In the genomic region with DNA sequence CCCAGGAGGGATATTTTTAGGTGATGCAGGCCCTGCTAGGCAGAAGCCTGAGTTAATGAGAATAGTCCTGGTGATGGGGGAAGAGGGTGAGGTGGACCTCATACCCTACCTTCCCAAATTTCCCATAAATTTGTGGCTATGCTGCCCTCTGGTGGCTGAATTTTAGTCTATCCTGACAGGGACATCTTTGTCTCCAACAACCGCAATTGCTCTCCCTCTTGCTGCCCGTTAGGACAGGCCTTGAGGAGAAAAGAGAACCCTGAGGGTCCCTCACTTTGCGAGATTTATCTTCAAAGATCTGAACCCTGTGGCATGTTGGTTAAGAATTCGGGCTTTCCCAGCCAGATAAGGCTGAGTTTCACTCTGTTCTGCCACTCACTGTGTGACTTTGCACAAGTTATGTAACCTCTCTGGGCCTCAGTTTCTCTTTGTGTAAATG, we compare ENCODE assay signal across 9 cellular contexts. TPM values are rescaled to one million over a fixed set of nuclear protein-coding genes. Genes with fewer than 3 reads are reported as not detected.
DNase-seq lines count a peak whose midpoint lies in the region; ATAC-seq, FAIRE-seq and TF ChIP-seq lines count a peak whose summit lies in the region.
"Had no signal": no experiment of that assay in that cellular context is flagged by ENCODE, and none has a peak within 500 bp of the region (broad histone marks: within the 10 kb centered on the region; RNA-seq: fewer than 3 reads in every experiment).

No MANE protein-coding gene starts in this region.

- H3K27me3 Mint-ChIP-seq in glutamatergic neuron (ENCODE audit: unreplicated experiment): peaks cover 5% of the 10 kb centered on the region
- H3K27me3 Mint-ChIP-seq: IgD-negative memory B cell had no signal

- DNase-seq in Ammon's horn (ENCODE audit: low spot score) (peak; percentile 67), GM12891 (ENCODE audit: insufficient read length, low spot score) (no peak), NCI-H345 treated with DMSO at 0.1 percent for 48 hours (lab: John Stamatoyannopoulos, UW; ENCODE audit: unreplicated experiment) (peak; percentile 31), activated T-cell treated with anti-CD3 and anti-CD28 coated beads for 4 hours (peak; percentile 46), glutamatergic neuron (peak; percentile 71), psoas muscle (no peak), glomerular visceral epithelial cell (ENCODE audit: extremely low spot score) (no peak)

- no peaks in the 10 kb centered on the region for H3K9me3 ChIP-seq in psoas muscle

- peaks cover 6% of the 10 kb centered on the region for H3K9me3 Mint-ChIP-seq in glutamatergic neuron (ENCODE audit: unreplicated experiment)
- H3K9me3 Mint-ChIP-seq: IgD-negative memory B cell had no signal

- FAIRE-seq in GM12891 (lab: Jason Lieb, UNC): peak; percentile 63

- H3K4me1 Mint-ChIP-seq in glutamatergic neuron (ENCODE audit: low read depth, unreplicated experiment): peaks cover 26% of the 10 kb centered on the region

- peak; percentile 48 to 71 (median 54) for ATAC-seq in psoas muscle
- ATAC-seq in GM18519 (IDR thresholded peaks at IDR 0.05; ENCODE audit: low FRiP score, unreplicated experiment): no peak

- no peaks in the 10 kb centered on the region for H3K27me3 ChIP-seq in psoas muscle (ENCODE audit: insufficient read depth in 3 of 3, low read length in 2 of 3)

- H3K4me3 Mint-ChIP-seq in glutamatergic neuron (ENCODE audit: unreplicated experiment): peak overlapping the region; percentile 65

- TF ChIP-seq CTCF in glutamatergic neuron (IDR thresholded peaks at IDR 0.05; ENCODE audit: partially characterized antibody, unreplicated experiment) (peak; percentile 86), psoas muscle (IDR thresholded peaks at IDR 0.05) (peak; percentile 68)

- no peak overlapping the region for H3K4me3 ChIP-seq in psoas muscle

- H3K36me3 ChIP-seq in psoas muscle (ENCODE audit: insufficient read depth in 1 of 2, low read depth in 1 of 2): peaks cover 7 to 51% of the 10 kb centered on the region in 2 donors

- H3K27ac Mint-ChIP-seq in glutamatergic neuron (ENCODE audit: unreplicated experiment): peak overlapping the region; percentile 77

- no peaks in the 10 kb centered on the region for H3K4me1 ChIP-seq in psoas muscle

- TF ChIP-seq POLR2A in GM12891 (IDR thresholded peaks at IDR 0.05; ENCODE audit: low read depth, low read length): no peak

- WGBS in psoas muscle, 3 donors: 35 to 64% (median 42%) methylated on average over 4 of the region's 4 CpGs

- no peaks in the 10 kb centered on the region for H3K36me3 Mint-ChIP-seq in glutamatergic neuron (ENCODE audit: unreplicated experiment)
- H3K36me3 Mint-ChIP-seq: IgD-negative memory B cell had no signal

- H3K27ac ChIP-seq in psoas muscle: no peak overlapping the region

- intact Hi-C loops in psoas muscle (cut with DNase I): no loop called here

TF ChIP-seq in GM12891, 5 proteins besides CTCF, POLR2A, EP300 and RAD21:
- TF ChIP-seq TAF1 (IDR thresholded peaks at IDR 0.05; ENCODE audit: low read depth, low read length) (no peak), POLR2AphosphoS5 (IDR thresholded peaks at IDR 0.05; ENCODE audit: low read depth, low read length) (no peak), SPI1 (IDR thresholded peaks at IDR 0.05; ENCODE audit: low read depth, low read length) (no peak), POU2F2 (IDR thresholded peaks at IDR 0.05; ENCODE audit: low read depth, low read length) (no peak), PAX5 (IDR thresholded peaks at IDR 0.05; ENCODE audit: insufficient read depth, low read length, severe bottlenecking) (no peak)

RNA-seq across cellular contexts. Expression of a gene that starts 9.8 kb away (rescaled TPM):
- 7.9 TPM for polyA plus RNA-seq in GM12891 (2012; ENCODE audit: low read depth, missing spikeins)
- total RNA-seq in glutamatergic neuron (ENCODE audit: unreplicated experiment): 26.6 TPM
- total RNA-seq in psoas muscle: 10 to 100 TPM; 25.5 to 85.8 (median 68.9) TPM
- 10 to 100 TPM in 2 of 3 donors, 1 to 10 TPM in 1; 4.9 to 28.0 (median 24.5) TPM for polyA plus RNA-seq in psoas muscle

RNA-seq across cellular contexts. Expression of a gene that starts 24.8 kb away (rescaled TPM):
- 8.4 TPM for polyA plus RNA-seq in GM12891 (2012; ENCODE audit: low read depth, missing spikeins)
- total RNA-seq in glutamatergic neuron (ENCODE audit: unreplicated experiment) (1.8 TPM), psoas muscle (10 to 100 TPM; 24.0 to 80.3 (median 41.9) TPM)
- polyA plus RNA-seq in psoas muscle: 100 to 1,000 TPM in 1 of 3 donors, 10 to 100 TPM in 2; 13.7 to 244 (median 39.7) TPM

RNA-seq across cellular contexts. Expression of a gene that starts 30.0 kb away (rescaled TPM):
- 2.9 TPM for polyA plus RNA-seq in GM12891 (2012; ENCODE audit: low read depth, missing spikeins)
- not detected for total RNA-seq in glutamatergic neuron (ENCODE audit: unreplicated experiment)
- total RNA-seq in psoas muscle: under 1 TPM in 1 of 4 donors, not detected in 3; 0.40 TPM
- under 1 TPM in 1 of 3 donors, not detected in 2; 0.16 TPM for polyA plus RNA-seq in psoas muscle
- polyA plus RNA-seq: IgD-negative memory B cell had no signal

Comparison
In these comparisons a context has a peak if more than half of its experiments do, and no peak if none do; other contexts are left out.
1. DNase-seq: peak in Ammon's horn (single experiment), NCI-H345 treated with DMSO at 0.1 percent for 48 hours (single experiment), activated T-cell treated with anti-CD3 and anti-CD28 coated beads for 4 hours (single experiment) and glutamatergic neuron (single experiment); none in GM12891 (single experiment), psoas muscle (0 of 2) and glomerular visceral epithelial cell (single experiment).